In genomic region chr10:58305821-58306220, GRCh38 we compare ENCODE assay signal across 28 cellular contexts.
"Had no signal": no experiment of that assay in that cellular context is flagged by ENCODE, and none has a peak within 500 bp of the region (broad histone marks: within the 10 kb centered on the region; RNA-seq: fewer than 3 reads in every experiment).

No MANE protein-coding gene starts in this region.

- H3K4me1 ChIP-seq: uterus had no signal

- H3K27ac ChIP-seq: brain microvascular endothelial cell, coronary artery, dorsolateral prefrontal cortex, gastrocnemius medialis, ovary, skin epidermis, uterus had no signal

- DNase-seq: activated CD4-positive, alpha-beta memory T cell treated with anti-CD3 and anti-CD28 coated beads, Interleukin-2, amount 10 ng/mL, durations not matched to agents 7 days and 5 days; activated CD4-positive, alpha-beta T cell treated with anti-CD3 and anti-CD28 coated beads for 1 hour; activated CD4-positive, alpha-beta T cell treated with anti-CD3 and anti-CD28 coated beads, Interleukin-2, amount 10 ng/mL, durations not matched to agents 7 days and 5 days; activated CD8-positive, alpha-beta memory T cell treated with anti-CD3 and anti-CD28 coated beads, Interleukin-2, amount 50 U/mL, for 48 hours; activated gamma-delta T cell treated with Interleukin-2 at 50 U/mL for 16 hours; activated naive CD4-positive, alpha-beta T cell treated with anti-CD3 and anti-CD28 coated beads, Interleukin-2, amount 50 U/mL, for 16 hours; activated T-cell treated with anti-CD3 and anti-CD28 coated beads, Interleukin-2, amount 50 U/mL, for 24 hours; amniotic stem cell; brain microvascular endothelial cell; dorsolateral prefrontal cortex; effector memory CD4-positive, alpha-beta T cell; gastrocnemius medialis; glutamatergic neuron; islet precursor cell; left ventricle myocardium superior; ovary; stimulated activated CD4-positive, alpha-beta T cell treated with anti-CD3 and anti-CD28 coated beads, Interleukin-12 subunit alpha, Interleukin-12 subunit beta, amount 100 ng/mL, for 4 hours; stimulated activated CD4-positive, alpha-beta T cell treated with anti-CD3 and anti-CD28 coated beads, Interleukin-4, amount 100 ng/mL, for 1 hour; stimulated activated CD8-positive, alpha-beta memory T cell treated with anti-CD3 and anti-CD28 coated beads, Interleukin-4, amount 100 ng/mL, for 48 hours; stimulated activated naive CD8-positive, alpha-beta T cell treated with anti-CD3 and anti-CD28 coated beads, Interleukin-15, amount 100 ng/mL, for 72 hours; substantia nigra; uterus had no signal

- H3K4me3 ChIP-seq: coronary artery, dorsolateral prefrontal cortex, gastrocnemius medialis, ovary, skin epidermis, uterus had no signal

- FAIRE-seq: astrocyte had no signal

- H3K9me3 ChIP-seq: gastrocnemius medialis, ovary, uterus had no signal

- H3K27me3 ChIP-seq: brain microvascular endothelial cell, gastrocnemius medialis, ovary, uterus had no signal

- ATAC-seq: gastrocnemius medialis; left ventricle myocardium superior; sciatic nerve; stimulated activated memory B cell treated with anti-CD40 and anti-IgM and Interleukin-4, amounts not matched to agents 10 μg/mL and 1 μg/mL and 100 μg/mL, for 72 hours; stimulated activated naive CD8-positive, alpha-beta T cell treated with anti-CD3 and anti-CD28 coated beads, Interleukin-15, amount 100 ng/mL, for 72 hours; WTC11 had no signal

- H3K36me3 ChIP-seq: brain microvascular endothelial cell, gastrocnemius medialis, ovary, uterus had no signal
